In the genomic region with DNA sequence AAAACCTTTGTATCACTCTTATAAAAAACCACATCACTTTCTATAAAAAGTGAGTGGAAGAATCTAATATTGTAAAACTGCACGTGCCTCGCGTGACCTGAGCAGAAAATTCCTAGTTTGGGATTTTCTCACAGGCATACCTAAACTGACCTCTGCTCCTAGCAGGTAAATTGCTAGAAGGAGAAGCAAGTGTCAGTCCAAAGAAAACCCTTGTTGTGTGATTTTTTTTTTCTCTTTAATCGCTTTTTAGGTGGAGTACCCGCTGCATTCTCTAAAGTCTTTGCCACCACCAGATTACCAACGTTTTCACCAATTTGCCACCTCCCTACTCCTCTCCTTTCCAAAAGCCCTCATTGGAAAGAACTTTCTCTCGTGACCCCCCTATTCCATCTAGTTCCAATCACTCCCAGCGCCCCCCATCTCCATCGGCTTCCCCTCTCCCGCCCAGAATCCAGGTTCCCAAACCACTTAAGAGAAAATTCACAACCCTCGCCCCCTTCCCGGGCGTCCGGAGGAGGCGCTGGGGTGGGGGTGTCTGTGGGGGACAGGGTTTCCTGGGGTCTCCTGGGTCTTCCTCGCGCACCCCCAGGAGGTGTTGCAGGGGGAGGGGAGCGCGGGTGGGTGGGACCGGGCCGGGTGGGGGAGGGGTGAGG, we compare ENCODE assay signal across 8 cellular contexts. TPM values are rescaled to one million over a fixed set of nuclear protein-coding genes. Genes with fewer than 3 reads are reported as not detected.
DNase-seq lines count a peak whose midpoint lies in the region; ATAC-seq and TF ChIP-seq lines count a peak whose summit lies in the region.

No MANE protein-coding gene starts in this region.

- H2AFZ ChIP-seq in Karpas-422 (ENCODE audit: low read length), result peak overlapping the region; percentile 99

- no peak overlapping the region for H3K27ac ChIP-seq in Karpas-422 (ENCODE audit: low read length)

- 0 out of 2 replicates have a peak, but pooled peaks cover 3% of the 10 kb centered on the region for H3K36me3 ChIP-seq in Karpas-422 (ENCODE audit: insufficient read depth, low read length)

- H3K9ac ChIP-seq in Karpas-422 (ENCODE audit: low read length), result peak overlapping the region; percentile 92

- H3K4me3 Mint-ChIP-seq in CD14-positive monocyte, result peak overlapping the region; percentile 91 to 94
- peak overlapping the region; percentile 94 for H3K4me3 Mint-ChIP-seq in dendritic cell treated with granulocyte-macrophage colony-stimulating factor and Interleukin-4, amounts not matched to agents 40 ng/mL and 50 ng/mL, for 4 days
- peak overlapping the region; percentile 91 for H3K4me3 Mint-ChIP-seq in nephron progenitor cell

- peaks cover 4% of the 10 kb centered on the region; the same call in 1 of the 2 replicates for H4K20me1 ChIP-seq in Karpas-422 (ENCODE audit: insufficient read depth, low read depth, low read length)

- H3K79me2 ChIP-seq in Karpas-422 (ENCODE audit: low read length), result peaks cover 42% of the 10 kb centered on the region

- H3K4me1 Mint-ChIP-seq in CD14-positive monocyte (peaks cover 39% of the 10 kb centered on the region), nephron progenitor cell (peaks cover 60% of the 10 kb centered on the region)
- peaks cover 43% of the 10 kb centered on the region for H3K4me1 Mint-ChIP-seq in dendritic cell treated with granulocyte-macrophage colony-stimulating factor and Interleukin-4, amounts not matched to agents 40 ng/mL and 50 ng/mL, for 4 days (ENCODE audit: low read depth)

- no peak for TF ChIP-seq POLR2A in GM18505 (IDR thresholded peaks at IDR 0.05; ENCODE audit: borderline replicate concordance, extremely low read depth, insufficient read depth, insufficient read length)

- peaks cover 5% of the 10 kb centered on the region in 3 donors for H3K27me3 Mint-ChIP-seq in CD14-positive monocyte (ENCODE audit: low read depth in 3 of 3)
- peaks cover 5% of the 10 kb centered on the region for H3K27me3 Mint-ChIP-seq in dendritic cell treated with granulocyte-macrophage colony-stimulating factor and Interleukin-4, amounts not matched to agents 40 ng/mL and 50 ng/mL, for 4 days
- peaks cover 7% of the 10 kb centered on the region for H3K27me3 Mint-ChIP-seq in nephron progenitor cell (ENCODE audit: low read depth, poor library complexity)

- no peak for DNase-seq in CD14-positive monocyte (ENCODE audit: low spot score)
- peak; percentile 40 for DNase-seq in Karpas-422
- DNase-seq in nephron progenitor cell, result no peak
- DNase-seq in activated CD4-positive, alpha-beta T cell treated with anti-CD3 and anti-CD28 coated beads for 1 hour, result no peak

- peak overlapping the region in 6 of 7 donors; percentile 87 to 96 (median 94) for H3K27ac Mint-ChIP-seq in CD14-positive monocyte
- H3K27ac Mint-ChIP-seq in dendritic cell treated with granulocyte-macrophage colony-stimulating factor and Interleukin-4, amounts not matched to agents 40 ng/mL and 50 ng/mL, for 4 days, result peak overlapping the region; percentile 99
- H3K27ac Mint-ChIP-seq in nephron progenitor cell, result peak overlapping the region; percentile 98

- peaks cover 37% of the 10 kb centered on the region for H3K4me1 ChIP-seq in Karpas-422 (ENCODE audit: low read length)

- ATAC-seq in HG02970 (IDR thresholded peaks at IDR 0.05; ENCODE audit: low FRiP score, unreplicated experiment) (no peak), GM18505 (IDR thresholded peaks at IDR 0.05; ENCODE audit: unreplicated experiment) (no peak)
- no peak for ATAC-seq in activated CD4-positive, CD25-positive, alpha-beta regulatory T cell treated with anti-CD3 and anti-CD28 coated beads, Interleukin-2, amount 50 U/mL, for 24 hours

- H3K27me3 ChIP-seq in Karpas-422 (ENCODE audit: low read length), result no peaks in the 10 kb centered on the region

- no peaks in the 10 kb centered on the region for H3K9me3 ChIP-seq in Karpas-422 (ENCODE audit: low read length)

- H3K9me3 Mint-ChIP-seq in CD14-positive monocyte (no peaks in the 10 kb centered on the region), nephron progenitor cell (no peaks in the 10 kb centered on the region)
- H3K9me3 Mint-ChIP-seq in dendritic cell treated with granulocyte-macrophage colony-stimulating factor and Interleukin-4, amounts not matched to agents 40 ng/mL and 50 ng/mL, for 4 days, result no peaks in the 10 kb centered on the region

- H3K4me2 ChIP-seq in Karpas-422 (ENCODE audit: low read depth, low read length, poor library complexity, severe bottlenecking), result peak overlapping the region; percentile 77

- peak overlapping the region; percentile 84 for H3K4me3 ChIP-seq in Karpas-422 (ENCODE audit: low read length)

- no peak for TF ChIP-seq CTCF in CD14-positive monocyte (IDR thresholded peaks at IDR 0.05)
- TF ChIP-seq CTCF in nephron progenitor cell (IDR thresholded peaks at IDR 0.05), result no peak

- H3K36me3 Mint-ChIP-seq in CD14-positive monocyte (peaks cover 16 to 26% of the 10 kb centered on the region in 2 donors), nephron progenitor cell (ENCODE audit: low read depth) (peaks cover 16% of the 10 kb centered on the region)
- H3K36me3 Mint-ChIP-seq in dendritic cell treated with granulocyte-macrophage colony-stimulating factor and Interleukin-4, amounts not matched to agents 40 ng/mL and 50 ng/mL, for 4 days (ENCODE audit: low read depth), result peaks cover 43% of the 10 kb centered on the region

- intact Hi-C loops in CD14-positive monocyte (cut with micrococcal nuclease), result loop anchor here (5.0 to 10.0 kb wide), 2 partner anchors 61 to 63 kb away; no protein-coding TSS in a partner anchor
- intact Hi-C loops in dendritic cell treated with granulocyte-macrophage colony-stimulating factor and Interleukin-4, amounts not matched to agents 40 ng/mL and 50 ng/mL, for 4 days (cut with micrococcal nuclease), result loop anchor here (5.0 kb wide), 1 partner anchor 58 kb away; no protein-coding TSS in a partner anchor

- H3K9me2 ChIP-seq in Karpas-422 (replicated peaks; ENCODE audit: insufficient read depth, low read length), result no peaks in the 10 kb centered on the region

RNA-seq across cellular contexts. Expression of a gene that starts 0.4 kb away (rescaled TPM):
- polyA plus RNA-seq in CD14-positive monocyte, result 10 to 100 TPM; 31.3 to 34.6 TPM
- total RNA-seq in Karpas-422 (2014; rRNA removed; shearing (Covaris generic); ENCODE audit: low replicate concordance), result 104 and 200 TPM in 2 replicates
